17 cellular contexts compared by ENCODE assay signal in genomic region chr11:29063630-29064361, GRCh38.
"Had no signal": no experiment of that assay in that cellular context is flagged by ENCODE, and none has a peak within 500 bp of the region (broad histone marks: within the 10 kb centered on the region; RNA-seq: fewer than 3 reads in every experiment).

No MANE protein-coding gene starts in this region.

- H3K4me3 ChIP-seq: coronary artery, neural progenitor cell, prostate gland, right atrium auricular region, tibial artery had no signal

- ATAC-seq: esophagus mucosa; naive thymus-derived CD4-positive, alpha-beta T cell; WTC11 had no signal

- DNase-seq: activated CD4-positive, alpha-beta memory T cell treated with anti-CD3 and anti-CD28 coated beads for 36 hours; activated CD4-positive, alpha-beta T cell treated with anti-CD3 and anti-CD28 coated beads for 4 hours; activated naive CD4-positive, alpha-beta T cell; activated naive CD8-positive, alpha-beta T cell treated with anti-CD3 and anti-CD28 coated beads, Interleukin-2, amount 10 ng/mL, durations not matched to agents 7 days and 5 days; central memory CD4-positive, alpha-beta T cell; immature natural killer cell; mesendoderm; naive thymus-derived CD4-positive, alpha-beta T cell; stimulated activated CD4-positive, alpha-beta T cell treated with anti-CD3 and anti-CD28 coated beads, Interleukin-2, amount 100 ng/mL, for 24 hours; stimulated activated naive CD4-positive, alpha-beta T cell treated with Interleukin-2 at 50 U/mL for 16 hours; tibial artery had no signal
